Comparison of ENCODE assay signal across 1 cellular context in the genomic region with DNA sequence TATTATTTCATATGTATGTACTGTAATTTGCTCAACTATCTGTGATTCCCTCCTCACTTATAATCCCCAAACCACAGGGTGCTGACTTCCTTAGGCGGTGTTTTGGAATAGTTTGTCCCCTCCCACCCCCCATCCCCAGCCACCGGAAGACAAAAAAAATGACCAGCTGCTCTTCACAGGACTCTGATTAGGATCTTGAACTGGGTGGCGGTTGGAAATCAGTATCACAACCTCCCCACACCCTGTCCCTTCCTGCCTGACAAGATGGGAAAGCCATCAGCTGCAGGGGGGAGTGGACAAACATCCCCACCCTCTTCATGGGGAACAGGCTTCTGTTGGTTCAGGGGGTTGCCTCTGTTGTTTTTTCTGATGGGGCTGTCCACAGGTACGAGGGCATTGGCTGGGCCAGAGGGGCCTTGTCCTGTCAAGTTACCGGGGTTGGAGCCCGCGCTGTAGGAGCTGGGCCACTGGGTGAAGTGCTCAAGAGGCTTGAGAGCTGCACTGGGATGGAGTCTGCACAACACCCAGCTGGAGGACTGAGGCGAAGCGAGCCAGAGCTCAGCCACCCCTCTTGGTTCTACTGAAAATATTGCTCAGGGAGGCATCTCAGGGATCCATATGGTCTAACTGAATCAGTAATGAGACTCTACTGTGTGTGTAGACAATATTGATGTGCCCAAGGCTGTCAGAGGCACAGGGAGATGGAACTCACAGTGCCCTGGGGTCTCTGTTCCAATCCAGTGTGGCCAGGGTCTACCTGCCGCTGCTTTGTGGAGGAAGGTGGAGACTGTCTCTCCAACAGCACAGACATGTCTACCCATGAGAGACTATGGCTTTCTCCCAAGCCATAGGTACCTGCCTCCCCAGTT.
TF ChIP-seq lines count a peak whose summit lies in the region.

No MANE protein-coding gene starts in this region.

TF ChIP-seq in K562, 482 proteins besides CTCF, POLR2A, EP300 and RAD21 (continued from another document and continues in another):
- TF ChIP-seq, protein P1, sequence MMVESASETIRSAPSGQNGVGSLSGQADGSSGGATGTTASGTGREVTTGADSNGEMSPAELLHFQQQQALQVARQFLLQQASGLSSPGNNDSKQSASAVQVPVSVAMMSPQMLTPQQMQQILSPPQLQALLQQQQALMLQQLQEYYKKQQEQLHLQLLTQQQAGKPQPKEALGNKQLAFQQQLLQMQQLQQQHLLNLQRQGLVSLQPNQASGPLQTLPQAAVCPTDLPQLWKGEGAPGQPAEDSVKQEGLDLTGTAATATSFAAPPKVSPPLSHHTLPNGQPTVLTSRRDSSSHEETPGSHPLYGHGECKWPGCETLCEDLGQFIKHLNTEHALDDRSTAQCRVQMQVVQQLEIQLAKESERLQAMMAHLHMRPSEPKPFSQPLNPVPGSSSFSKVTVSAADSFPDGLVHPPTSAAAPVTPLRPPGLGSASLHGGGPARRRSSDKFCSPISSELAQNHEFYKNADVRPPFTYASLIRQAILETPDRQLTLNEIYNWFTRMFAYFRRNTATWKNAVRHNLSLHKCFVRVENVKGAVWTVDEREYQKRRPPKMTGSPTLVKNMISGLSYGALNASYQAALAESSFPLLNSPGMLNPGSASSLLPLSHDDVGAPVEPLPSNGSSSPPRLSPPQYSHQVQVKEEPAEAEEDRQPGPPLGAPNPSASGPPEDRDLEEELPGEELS (CRISPR knock-in tag; IDR thresholded peaks at IDR 0.05; ENCODE audit: borderline replicate concordance), result no peak
- TF ChIP-seq SUPT5H (IDR thresholded peaks at IDR 0.05), result no peak
- no peak for TF ChIP-seq CREBBP (IDR thresholded peaks at IDR 0.05; ENCODE audit: low read depth, low read length)
- peak; percentile 83 to 94 for TF ChIP-seq KDM1A (IDR thresholded peaks at IDR 0.05)
- TF ChIP-seq TBL1XR1 (IDR thresholded peaks at IDR 0.05; ENCODE audit: low read length in 2 of 2), result peak; percentile 59 to 96; a peak in 2 of 4 replicates
- no peak for TF ChIP-seq MIER1 (IDR thresholded peaks at IDR 0.05; ENCODE audit: low read depth)
- TF ChIP-seq U2AF2 (optimal IDR thresholded peaks at IDR 0.05; ENCODE audit: low read depth, low read length), result no peak
- TF ChIP-seq TSC22D4 (tag; IDR thresholded peaks at IDR 0.05), result no peak
- TF ChIP-seq HOXB6 (CRISPR knock-in tag; IDR thresholded peaks at IDR 0.05; ENCODE audit: borderline replicate concordance), result no peak
- peak; percentile 63; the same call in 1 of the 2 replicates for TF ChIP-seq HINFP (tag; conservative IDR thresholded peaks at IDR 0.05; ENCODE audit: low read depth)
- TF ChIP-seq TEAD1 (CRISPR knock-in tag; IDR thresholded peaks at IDR 0.05), result 0 out of 4 replicates have a peak, but pooled peaks of 1 of the 2 experiments have one; percentile 41
- no peak for TF ChIP-seq ZNF253 (CRISPR knock-in tag; conservative IDR thresholded peaks at IDR 0.05)
- no peak for TF ChIP-seq HCFC1 (IDR thresholded peaks at IDR 0.05; ENCODE audit: low read depth, low read length)
- TF ChIP-seq ZNF76 (CRISPR knock-in tag; IDR thresholded peaks at IDR 0.05; ENCODE audit: borderline replicate concordance), result peak; percentile 90; the same call in 1 of the 2 replicates
- no peak for TF ChIP-seq SMARCB1 (IDR thresholded peaks at IDR 0.05; ENCODE audit: insufficient read length, low read depth)
- TF ChIP-seq ZNF449 (CRISPR knock-in tag; IDR thresholded peaks at IDR 0.05), result peak; percentile 75; the same call in 1 of the 2 replicates
- peak; percentile 91 for TF ChIP-seq NFRKB (IDR thresholded peaks at IDR 0.05; ENCODE audit: low read depth)
- peak; percentile 85 for TF ChIP-seq GATA2 (CRISPR knock-in tag; IDR thresholded peaks at IDR 0.05)
- no peak for TF ChIP-seq ZNF507 (tag; conservative IDR thresholded peaks at IDR 0.05)
- TF ChIP-seq MCM7 (IDR thresholded peaks at IDR 0.05), result no peak
- no peak for TF ChIP-seq ZNF140 (CRISPR knock-in tag; IDR thresholded peaks at IDR 0.05)
- TF ChIP-seq RBM34 (IDR thresholded peaks at IDR 0.05; ENCODE audit: borderline replicate concordance, insufficient read depth, low read length), result no peak
- TF ChIP-seq POLR2B (IDR thresholded peaks at IDR 0.05; ENCODE audit: low read depth, partially characterized antibody), result peak; percentile 39
- peak; percentile 87; the same call in 1 of the 2 replicates for TF ChIP-seq HIVEP1 (CRISPR knock-in tag; IDR thresholded peaks at IDR 0.05)
- no peak for TF ChIP-seq NONO (IDR thresholded peaks at IDR 0.05; ENCODE audit: low read depth in 2 of 2, low read length in 1 of 2)
- TF ChIP-seq ZBTB40 (IDR thresholded peaks at IDR 0.05), result peak; percentile 36
- no peak for TF ChIP-seq ZBTB40 (CRISPR knock-in tag; IDR thresholded peaks at IDR 0.05)
- TF ChIP-seq COPS2 (conservative IDR thresholded peaks at IDR 0.05), result no peak
- TF ChIP-seq DDX20 (tag; IDR thresholded peaks at IDR 0.05; ENCODE audit: low read depth), result no peak
- TF ChIP-seq ZNF586 (CRISPR knock-in tag; conservative IDR thresholded peaks at IDR 0.05), result no peak
- no peak for TF ChIP-seq ZNF780A (CRISPR knock-in tag; IDR thresholded peaks at IDR 0.05)
- TF ChIP-seq HMGN3 (IDR thresholded peaks at IDR 0.05; ENCODE audit: borderline replicate concordance, extremely low read depth, insufficient read length, low read depth, low read length), result peak; percentile 74
- TF ChIP-seq XRCC3 (IDR thresholded peaks at IDR 0.05), result no peak
- TF ChIP-seq, protein P2, sequence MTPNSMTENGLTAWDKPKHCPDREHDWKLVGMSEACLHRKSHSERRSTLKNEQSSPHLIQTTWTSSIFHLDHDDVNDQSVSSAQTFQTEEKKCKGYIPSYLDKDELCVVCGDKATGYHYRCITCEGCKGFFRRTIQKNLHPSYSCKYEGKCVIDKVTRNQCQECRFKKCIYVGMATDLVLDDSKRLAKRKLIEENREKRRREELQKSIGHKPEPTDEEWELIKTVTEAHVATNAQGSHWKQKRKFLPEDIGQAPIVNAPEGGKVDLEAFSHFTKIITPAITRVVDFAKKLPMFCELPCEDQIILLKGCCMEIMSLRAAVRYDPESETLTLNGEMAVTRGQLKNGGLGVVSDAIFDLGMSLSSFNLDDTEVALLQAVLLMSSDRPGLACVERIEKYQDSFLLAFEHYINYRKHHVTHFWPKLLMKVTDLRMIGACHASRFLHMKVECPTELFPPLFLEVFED (CRISPR knock-in tag; conservative IDR thresholded peaks at IDR 0.05), result peak; percentile 66; the same call in 1 of the 2 replicates
- TF ChIP-seq ARID3A (IDR thresholded peaks at IDR 0.05; ENCODE audit: borderline replicate concordance, low read depth, low read length), result 0 out of 2 replicates have a peak, but pooled peaks have one; percentile 30
- peak; percentile 96 for TF ChIP-seq NR4A1 (CRISPR knock-in tag; IDR thresholded peaks at IDR 0.05)
- TF ChIP-seq NR4A1 (tag; IDR thresholded peaks at IDR 0.05), result peak; percentile 83; the same call in 1 of the 2 replicates
- TF ChIP-seq FUS (optimal IDR thresholded peaks at IDR 0.05; ENCODE audit: low read depth, low read length), result no peak
- TF ChIP-seq L3MBTL2 (IDR thresholded peaks at IDR 0.05), result peak; percentile 60; the same call in 1 of the 2 replicates
- no peak for TF ChIP-seq NFATC3 (IDR thresholded peaks at IDR 0.05)
- peak in 1 of 2 experiments; percentile 44; a peak in 1 of 4 replicates for TF ChIP-seq MLLT1 (IDR thresholded peaks at IDR 0.05)
- peak; percentile 53; the same call in 1 of the 2 replicates for TF ChIP-seq ILK (tag; IDR thresholded peaks at IDR 0.05; ENCODE audit: borderline replicate concordance, low read depth)
